In genomic region chr9:32571969-32572899, GRCh38 we compare ENCODE assay signal across 8 cellular contexts. TPM values are rescaled to one million over a fixed set of nuclear protein-coding genes. Genes with fewer than 3 reads are reported as not detected.
DNase-seq lines count a peak whose midpoint lies in the region; ATAC-seq and TF ChIP-seq lines count a peak whose summit lies in the region.

No MANE protein-coding gene starts in this region.

- CTCF ChIA-PET in BJ (lab: Yijun Ruan, JAX): interaction anchor here (0.6 to 13.3 kb wide), 13 partner anchors 8 to 396 kb away, joined by 3 to 492 read pairs (median 4); partner anchors contain the start of genes ACO1, SMIM27 and TOPORS

- ATAC-seq in GM18907 (IDR thresholded peaks at IDR 0.05; ENCODE audit: unreplicated experiment): peak; percentile 93
- ATAC-seq in HG03175 (IDR thresholded peaks at IDR 0.05; ENCODE audit: unreplicated experiment): peak; percentile 93

- DNase-seq in BJ (ENCODE audit: low read depth): no peak
- DNase-seq in NCI-H524 treated with DMSO at 0.1 percent for 48 hours (lab: John Stamatoyannopoulos, UW): peak; percentile 39
- peak; percentile 58 to 78 for DNase-seq in activated CD4-positive, alpha-beta T cell treated with anti-CD3 and anti-CD28 coated beads, Interleukin-2, amount 50 U/mL, for 48 hours
- DNase-seq in effector CD4-positive, alpha-beta T cell: peak; percentile 73
- DNase-seq in medulla oblongata (ENCODE audit: extremely low spot score): peak; percentile 84
- peak; percentile 12 for DNase-seq in stimulated activated CD8-positive, alpha-beta memory T cell treated with anti-CD3 and anti-CD28 coated beads, Interleukin-15, amount 100 ng/mL, for 24 hours (ENCODE audit: low read depth)

- TF ChIP-seq CTCF in BJ (IDR thresholded peaks at IDR 0.05; ENCODE audit: insufficient read depth, low read depth, low read length): peak; percentile 75

- H3K36me3 ChIP-seq in BJ (ENCODE audit: control insufficient read depth, insufficient read depth, low read length): peaks cover 5% of the 10 kb centered on the region

- H3K4me3 ChIP-seq in BJ (ENCODE audit: low read depth, low read length): peak overlapping the region; percentile 93

- H3K27me3 ChIP-seq in BJ (ENCODE audit: control insufficient read depth, insufficient read depth, low read length): no peaks in the 10 kb centered on the region

- POLR2A ChIA-PET in BJ (lab: Charles Lee): interaction anchor here (1.0 to 1.4 kb wide), 2 partner anchors 22 to 193 kb away, joined by 3 read pairs; no protein-coding TSS in a partner anchor

RNA-seq across cellular contexts. Expression of gene NDUFB6, which starts 0.7 kb away (rescaled TPM):
- polyA plus RNA-seq in BJ (2011; rRNA removed): 63.8 and 72.5 TPM in 2 replicates
- 21.3 and 32.4 TPM in 2 replicates for polyA minus RNA-seq in BJ (2011; rRNA and poly(A)+ RNA removed)

RNA-seq across cellular contexts. Expression of gene TOPORS, which starts 19.8 kb away (rescaled TPM):
- polyA plus RNA-seq in BJ (2011; rRNA removed): 5.4 and 12.4 TPM in 2 replicates
- 8.5 and 10.2 TPM in 2 replicates for polyA minus RNA-seq in BJ (2011; rRNA and poly(A)+ RNA removed)

RNA-seq across cellular contexts. Expression of gene SMIM27, which starts 20.1 kb away (rescaled TPM):
- 7.6 and 9.2 TPM in 2 replicates for polyA plus RNA-seq in BJ (2011; rRNA removed)
- polyA minus RNA-seq in BJ (2011; rRNA and poly(A)+ RNA removed): 1.0 and 4.2 TPM in 2 replicates

RNA-seq across cellular contexts. Expression of gene RIGI, which starts 46.2 kb away (rescaled TPM):
- 2.4 and 5.1 TPM in 2 replicates for polyA plus RNA-seq in BJ (2011; rRNA removed)
- 2.2 and 3.0 TPM in 2 replicates for polyA minus RNA-seq in BJ (2011; rRNA and poly(A)+ RNA removed)
